In the genomic region with DNA sequence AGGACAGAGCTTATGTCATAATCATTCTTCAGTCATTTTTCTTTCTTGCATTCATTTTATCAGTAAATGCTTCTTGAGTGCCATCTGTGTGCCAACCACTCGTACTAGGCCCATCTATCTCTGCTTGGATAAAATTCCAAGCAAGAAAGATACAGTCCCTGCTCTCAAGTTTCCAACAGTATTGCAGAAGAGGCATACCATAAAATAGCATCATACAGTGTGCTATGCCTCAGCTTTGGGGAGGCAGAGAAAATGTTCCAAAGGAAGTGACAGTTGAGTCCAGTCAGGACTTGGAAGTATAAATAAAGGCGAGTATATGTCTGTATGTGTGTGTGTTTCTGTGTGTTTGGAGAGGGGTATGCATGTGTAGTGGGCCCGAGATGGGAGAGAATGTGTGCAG, we compare ENCODE assay signal across 15 cellular contexts.
DNase-seq lines count a peak whose midpoint lies in the region; ATAC-seq and TF ChIP-seq lines count a peak whose summit lies in the region.
"Had no signal": no experiment of that assay in that cellular context is flagged by ENCODE, and none has a peak within 500 bp of the region (broad histone marks: within the 10 kb centered on the region; RNA-seq: fewer than 3 reads in every experiment).

No MANE protein-coding gene starts in this region.

- no peak for TF ChIP-seq CTCF in AG10803 (conservative IDR thresholded peaks at IDR 0.05; ENCODE audit: low read length)
- TF ChIP-seq CTCF in nephron (IDR thresholded peaks at IDR 0.05; ENCODE audit: unreplicated experiment in 3 of 3): no peak
- no peak for TF ChIP-seq CTCF in Calu3 (IDR thresholded peaks at IDR 0.05; ENCODE audit: unreplicated experiment)

- DNase-seq in AG10803 (ENCODE audit: low read depth) (peak; percentile 43), T-helper 17 cell (no peak), fibroblast of gingiva (ENCODE audit: low read depth) (peak; percentile 67), cortex of kidney (lab: John Stamatoyannopoulos, UW) (no peak), hepatic stellate cell (ENCODE audit: low spot score) (no peak), Calu3 (no peak)
- DNase-seq: AML-193, DMS79, H9, NCI-H1092 treated with DMSO at 0.1 percent for 48 hours, NCI-H1694 treated with DMSO at 0.1 percent for 48 hours, NCI-H82, SJCRH30 had no signal

- BruUV-seq in Calu3 (replicated peaks; lab: Mats Ljungman, UMichigan): no TSS peak

- no peak overlapping the region for H3K4me3 ChIP-seq in AG10803 (ENCODE audit: low read length)
- H3K4me3 ChIP-seq: A549, SJCRH30 had no signal

- peaks cover 24% of the 10 kb centered on the region for H3K27me3 Mint-ChIP-seq in T-helper 17 cell
- H3K27me3 Mint-ChIP-seq in nephron (ENCODE audit: low read depth): no peaks in the 10 kb centered on the region
- no peaks in the 10 kb centered on the region for H3K27me3 Mint-ChIP-seq in Calu3 (ENCODE audit: unreplicated experiment)

- CTCF ChIA-PET in Calu3 (lab: Charles Lee): no interaction called here

- no peak for ATAC-seq in T-helper 17 cell
- ATAC-seq: A549 had no signal

- no peak overlapping the region for H3K27ac Mint-ChIP-seq in T-helper 17 cell
- peak overlapping the region; percentile 9 to 60 (median 34) for H3K27ac Mint-ChIP-seq in nephron
- H3K27ac Mint-ChIP-seq in Calu3 (ENCODE audit: unreplicated experiment): no peak overlapping the region
- H3K27ac Mint-ChIP-seq: H9 had no signal

- H3K4me3 Mint-ChIP-seq in T-helper 17 cell (peak overlapping the region; percentile 19), nephron (no peak overlapping the region), Calu3 (ENCODE audit: low read depth, unreplicated experiment) (no peak overlapping the region)
- H3K4me3 Mint-ChIP-seq: H9 had no signal

- no peaks in the 10 kb centered on the region for H3K9me3 ChIP-seq in T-helper 17 cell (ENCODE audit: control insufficient read depth, low read length, poor library complexity, severe bottlenecking)
- H3K9me3 ChIP-seq: A549, SJCRH30 had no signal

- no peaks in the 10 kb centered on the region for H3K36me3 Mint-ChIP-seq in T-helper 17 cell (ENCODE audit: low read depth)
- no peaks in the 10 kb centered on the region for H3K36me3 Mint-ChIP-seq in nephron (ENCODE audit: low read depth)
- H3K36me3 Mint-ChIP-seq in Calu3 (ENCODE audit: insufficient read depth, unreplicated experiment): no peaks in the 10 kb centered on the region

- H3K9me3 Mint-ChIP-seq in nephron (no peaks in the 10 kb centered on the region), Calu3 (ENCODE audit: low read depth, unreplicated experiment) (no peaks in the 10 kb centered on the region)
- H3K9me3 Mint-ChIP-seq: H9 had no signal

- H3K4me1 Mint-ChIP-seq in T-helper 17 cell (peaks cover 19% of the 10 kb centered on the region), nephron (peaks cover 69% of the 10 kb centered on the region), Calu3 (ENCODE audit: low read depth, unreplicated experiment) (peaks cover 22% of the 10 kb centered on the region)

- intact Hi-C loops in Calu3 (cut with micrococcal nuclease; ENCODE audit: unreplicated experiment): no loop called here

Comparison
In these comparisons a context has a peak if more than half of its experiments do, and no peak if none do; other contexts are left out.
1. DNase-seq: peak in AG10803 (single experiment) and fibroblast of gingiva (single experiment); none in T-helper 17 cell (0 of 3), cortex of kidney (single experiment), hepatic stellate cell (single experiment) and Calu3 (single experiment).
2. H3K27ac Mint-ChIP-seq: peak in nephron (3 of 3); none in T-helper 17 cell (single experiment) and Calu3 (single experiment).